ENCODE assay signal across 24 cellular contexts in the genomic region with DNA sequence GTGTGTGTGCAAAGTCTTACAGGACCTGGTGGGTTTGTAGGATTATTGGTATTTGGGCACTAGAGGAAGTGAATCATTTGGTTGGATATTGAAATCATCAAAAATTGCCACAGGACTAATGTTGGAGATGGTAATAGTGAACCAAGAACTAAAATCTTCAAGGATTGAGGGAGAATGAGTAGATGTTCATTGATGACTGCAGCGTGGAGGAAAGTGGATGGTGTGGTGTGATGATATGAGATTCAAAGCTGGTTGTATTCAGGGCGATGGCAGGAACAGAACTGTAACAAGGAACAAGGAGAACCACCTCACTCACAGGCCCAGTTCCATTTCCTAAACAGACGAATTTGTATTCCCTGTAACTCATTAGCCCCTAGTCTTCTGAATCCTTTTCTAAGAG.
"Had no signal": no experiment of that assay in that cellular context is flagged by ENCODE, and none has a peak within 500 bp of the region (broad histone marks: within the 10 kb centered on the region; RNA-seq: fewer than 3 reads in every experiment).

No MANE protein-coding gene starts in this region.

- ATAC-seq: effector memory CD8-positive, alpha-beta T cell; left colon; lower lobe of right lung; natural killer cell; psoas muscle; right cardiac atrium; stimulated activated memory B cell treated with anti-CD40 and anti-IgM and Interleukin-4, amounts not matched to agents 10 μg/mL and 1 μg/mL and 100 μg/mL, for 72 hours; stimulated activated naive CD8-positive, alpha-beta T cell treated with anti-CD3 and anti-CD28 coated beads, Interleukin-15, Interleukin-2, amounts not matched to agents 100 U/mL and 50 U/mL, for 24 hours had no signal

- H3K4me1 ChIP-seq: lower lobe of right lung, psoas muscle, spleen, testis, tibial artery had no signal

- H3K4me3 Mint-ChIP-seq: effector memory CD8-positive, alpha-beta T cell; immature natural killer cell; natural killer cell; neural progenitor cell; stimulated activated memory B cell treated with anti-CD40 and anti-IgM and Interleukin-4, amounts not matched to agents 10 μg/mL and 1 μg/mL and 100 μg/mL, for 72 hours; type B pancreatic cell had no signal

- H3K4me1 Mint-ChIP-seq: immature natural killer cell; neural progenitor cell; stimulated activated memory B cell treated with anti-CD40 and anti-IgM and Interleukin-4, amounts not matched to agents 10 μg/mL and 1 μg/mL and 100 μg/mL, for 72 hours had no signal

- H3K9ac ChIP-seq: neural progenitor cell had no signal

- H3K9me3 ChIP-seq: lower lobe of right lung, psoas muscle, testis had no signal

- H3K27me3 Mint-ChIP-seq: effector memory CD8-positive, alpha-beta T cell; stimulated activated memory B cell treated with anti-CD40 and anti-IgM and Interleukin-4, amounts not matched to agents 10 μg/mL and 1 μg/mL and 100 μg/mL, for 72 hours; type B pancreatic cell had no signal

- H3K4me2 ChIP-seq: neural progenitor cell had no signal

- H3K27ac Mint-ChIP-seq: effector memory CD8-positive, alpha-beta T cell; immature natural killer cell; natural killer cell; neural progenitor cell; stimulated activated memory B cell treated with anti-CD40 and anti-IgM and Interleukin-4, amounts not matched to agents 10 μg/mL and 1 μg/mL and 100 μg/mL, for 72 hours; type B pancreatic cell had no signal

- H2AFZ ChIP-seq: neural progenitor cell had no signal

- FAIRE-seq: endometrium, frontal cortex had no signal

- H3K27ac ChIP-seq: left ventricle myocardium inferior, lower lobe of right lung, psoas muscle, skin epidermis, spleen, testis, tibial artery had no signal

- H3K4me3 ChIP-seq: left ventricle myocardium inferior, lower lobe of right lung, neural progenitor cell, psoas muscle, skin epidermis, spleen, testis, tibial artery had no signal

- DNase-seq: cortex of kidney; effector memory CD8-positive, alpha-beta T cell; hypothalamus; immature natural killer cell; islet precursor cell; kidney glomerular epithelial cell; left colon; left ventricle myocardium inferior; lower lobe of right lung; natural killer cell; psoas muscle; right cardiac atrium; spleen; stimulated activated CD4-positive, alpha-beta T cell treated with anti-CD3 and anti-CD28 coated beads, Interleukin-4, amount 100 ng/mL, for 4 hours; stimulated activated naive CD8-positive, alpha-beta T cell treated with anti-CD3 and anti-CD28 coated beads, Interleukin-15, Interleukin-2, amounts not matched to agents 100 U/mL and 50 U/mL, for 24 hours; substantia nigra; testis; tibial artery had no signal

- H3K27me3 ChIP-seq: neural progenitor cell, spleen, testis, tibial artery had no signal
